24 cellular contexts compared by ENCODE assay signal in the genomic region with DNA sequence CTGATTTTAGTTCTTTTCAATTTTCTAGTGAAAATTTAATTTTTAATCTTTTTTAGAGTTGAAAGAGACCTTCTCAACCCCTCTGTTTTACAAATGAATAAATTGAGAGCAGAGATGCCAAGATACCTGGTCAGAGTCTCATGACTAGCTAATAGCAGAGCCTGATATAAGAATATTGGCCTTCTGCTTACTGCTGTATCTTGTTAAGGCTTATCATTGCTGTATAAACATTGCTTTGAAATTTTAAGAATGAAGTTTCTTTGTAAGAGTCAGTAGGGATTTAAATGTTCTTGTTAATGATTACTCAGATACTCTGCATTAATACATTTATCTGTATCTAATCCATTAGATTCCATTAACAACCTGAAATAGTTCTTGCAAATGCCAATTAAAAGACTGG.
"Had no signal": no experiment of that assay in that cellular context is flagged by ENCODE, and none has a peak within 500 bp of the region (broad histone marks: within the 10 kb centered on the region; RNA-seq: fewer than 3 reads in every experiment).

No MANE protein-coding gene starts in this region.

- ATAC-seq: natural killer cell; psoas muscle; right cardiac atrium; right lobe of liver; stimulated activated effector memory CD8-positive, alpha-beta T cell treated with anti-CD3 and anti-CD28 coated beads, Interleukin-12 subunit alpha, Interleukin-12 subunit beta, amount 100 ng/mL, for 72 hours; stimulated activated naive B cell treated with anti-CD40 and anti-IgM and Interleukin-4, amounts not matched to agents 10 μg/mL and 1 μg/mL and 100 μg/mL, for 72 hours had no signal

- H3K4me1 Mint-ChIP-seq: neural progenitor cell had no signal

- DNase-seq: natural killer cell; occipital lobe; ovary; psoas muscle; right cardiac atrium; right lobe of liver; sigmoid colon; small intestine; stimulated activated CD4-positive, alpha-beta T cell treated with anti-CD3 and anti-CD28 coated beads, Interleukin-15, amount 100 ng/mL, for 24 hours; stimulated activated CD4-positive, alpha-beta T cell treated with anti-CD3 and anti-CD28 coated beads, Interleukin-2, amount 100 ng/mL, for 24 hours; stimulated activated CD4-positive, alpha-beta T cell treated with anti-CD3 and anti-CD28 coated beads, Interleukin-2, amount 100 ng/mL, for 48 hours; stimulated activated CD4-positive, alpha-beta T cell treated with anti-CD3 and anti-CD28 coated beads, Interleukin-4, amount 100 ng/mL, for 24 hours; stimulated activated naive B cell treated with anti-CD40 and anti-IgM and Interleukin-4, amounts not matched to agents 10 μg/mL and 1 μg/mL and 100 μg/mL, for 72 hours; stimulated activated naive CD4-positive, alpha-beta T cell treated with Interleukin-2 at 50 U/mL for 16 hours; stomach; thyroid gland; upper lobe of left lung had no signal

- H3K27me3 Mint-ChIP-seq: stimulated activated naive B cell treated with anti-CD40 and anti-IgM and Interleukin-4, amounts not matched to agents 10 μg/mL and 1 μg/mL and 100 μg/mL, for 72 hours; stimulated activated naive CD8-positive, alpha-beta T cell treated with anti-CD3 and anti-CD28 coated beads, Interleukin-15, Interleukin-2, amounts not matched to agents 100 ng/mL and 50 ng/mL, for 24 hours had no signal

- H3K27ac Mint-ChIP-seq: natural killer cell; nephron; neural progenitor cell; stimulated activated effector memory CD8-positive, alpha-beta T cell treated with anti-CD3 and anti-CD28 coated beads, Interleukin-12 subunit alpha, Interleukin-12 subunit beta, amount 100 ng/mL, for 72 hours; stimulated activated naive B cell treated with anti-CD40 and anti-IgM and Interleukin-4, amounts not matched to agents 10 μg/mL and 1 μg/mL and 100 μg/mL, for 72 hours; stimulated activated naive CD8-positive, alpha-beta T cell treated with anti-CD3 and anti-CD28 coated beads, Interleukin-15, Interleukin-2, amounts not matched to agents 100 ng/mL and 50 ng/mL, for 24 hours had no signal

- H3K36me3 Mint-ChIP-seq: natural killer cell; stimulated activated effector memory CD8-positive, alpha-beta T cell treated with anti-CD3 and anti-CD28 coated beads, Interleukin-12 subunit alpha, Interleukin-12 subunit beta, amount 100 ng/mL, for 72 hours had no signal

- H3K4me2 ChIP-seq: neural progenitor cell had no signal

- H3K27ac ChIP-seq: neural progenitor cell, ovary, psoas muscle, right lobe of liver, sigmoid colon, stomach, thoracic aorta, thyroid gland, tibial nerve, upper lobe of left lung, vagina had no signal

- H3K4me3 Mint-ChIP-seq: natural killer cell; nephron; neural progenitor cell; stimulated activated effector memory CD8-positive, alpha-beta T cell treated with anti-CD3 and anti-CD28 coated beads, Interleukin-12 subunit alpha, Interleukin-12 subunit beta, amount 100 ng/mL, for 72 hours; stimulated activated naive B cell treated with anti-CD40 and anti-IgM and Interleukin-4, amounts not matched to agents 10 μg/mL and 1 μg/mL and 100 μg/mL, for 72 hours; stimulated activated naive CD8-positive, alpha-beta T cell treated with anti-CD3 and anti-CD28 coated beads, Interleukin-15, Interleukin-2, amounts not matched to agents 100 ng/mL and 50 ng/mL, for 24 hours had no signal

- H3K9me3 Mint-ChIP-seq: natural killer cell; nephron; stimulated activated effector memory CD8-positive, alpha-beta T cell treated with anti-CD3 and anti-CD28 coated beads, Interleukin-12 subunit alpha, Interleukin-12 subunit beta, amount 100 ng/mL, for 72 hours; stimulated activated naive B cell treated with anti-CD40 and anti-IgM and Interleukin-4, amounts not matched to agents 10 μg/mL and 1 μg/mL and 100 μg/mL, for 72 hours; stimulated activated naive CD8-positive, alpha-beta T cell treated with anti-CD3 and anti-CD28 coated beads, Interleukin-15, Interleukin-2, amounts not matched to agents 100 ng/mL and 50 ng/mL, for 24 hours had no signal

- H3K27me3 ChIP-seq: neural progenitor cell, ovary, right lobe of liver, sigmoid colon, stomach, thyroid gland, tibial nerve, upper lobe of left lung, vagina had no signal

- H3K9me3 ChIP-seq: ovary, psoas muscle, right lobe of liver, sigmoid colon, stomach, thoracic aorta, thyroid gland, tibial nerve, upper lobe of left lung, vagina had no signal

- H2AFZ ChIP-seq: neural progenitor cell had no signal

- H3K36me3 ChIP-seq: neural progenitor cell, ovary, right lobe of liver, sigmoid colon, stomach, thoracic aorta, thyroid gland, tibial nerve, upper lobe of left lung, vagina had no signal

- H3K4me3 ChIP-seq: neural progenitor cell, ovary, psoas muscle, right lobe of liver, sigmoid colon, stomach, thoracic aorta, thyroid gland, tibial nerve, upper lobe of left lung, vagina had no signal
